Comparison of ENCODE assay signal across 13 cellular contexts in the genomic region with DNA sequence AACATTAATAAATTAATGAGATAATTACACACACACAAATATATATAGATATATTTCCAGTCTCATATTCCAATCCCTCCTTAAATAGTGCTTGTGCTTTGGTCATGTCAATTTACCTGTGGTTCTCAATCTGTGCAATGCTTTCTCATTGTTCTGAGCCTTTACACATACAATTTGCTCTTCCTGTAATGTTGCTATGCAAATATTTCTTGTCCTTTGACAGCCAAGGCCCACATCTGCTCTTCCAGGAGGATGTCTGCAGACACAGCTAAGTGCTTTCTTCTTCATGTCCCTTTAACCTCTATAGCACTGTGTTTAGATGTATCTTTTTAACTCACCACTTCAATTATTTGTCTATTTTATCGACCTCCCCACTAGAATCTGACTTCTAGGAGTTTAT.
DNase-seq lines count a peak whose midpoint lies in the region; ATAC-seq and TF ChIP-seq lines count a peak whose summit lies in the region.
"Had no signal": no experiment of that assay in that cellular context is flagged by ENCODE, and none has a peak within 500 bp of the region (broad histone marks: within the 10 kb centered on the region; RNA-seq: fewer than 3 reads in every experiment).

No MANE protein-coding gene starts in this region.

- no peaks in the 10 kb centered on the region for H3K4me1 Mint-ChIP-seq in nephron progenitor cell
- H3K4me1 Mint-ChIP-seq: CD8-positive, alpha-beta memory T cell had no signal

- no peak overlapping the region for H3K4me3 Mint-ChIP-seq in nephron progenitor cell
- H3K4me3 Mint-ChIP-seq: CD8-positive, alpha-beta memory T cell had no signal

- no peaks in the 10 kb centered on the region for H3K9me3 Mint-ChIP-seq in nephron progenitor cell
- H3K9me3 Mint-ChIP-seq: CD8-positive, alpha-beta memory T cell had no signal

- DNase-seq in NCI-H2081 (lab: John Stamatoyannopoulos, UW), result peak; percentile 17 to 46
- DNase-seq in NCI-H2081 treated with DMSO at 0.1 percent for 48 hours (lab: John Stamatoyannopoulos, UW), result no peak
- DNase-seq in dermis blood vessel endothelial cell, result peak; percentile 17
- DNase-seq in NCI-H2107 treated with DMSO at 0.1 percent for 48 hours (lab: John Stamatoyannopoulos, UW; ENCODE audit: unreplicated experiment), result no peak
- no peak for DNase-seq in nephron progenitor cell
- DNase-seq: CD8-positive, alpha-beta memory T cell; cerebellar nuclear complex; heart left ventricle; NCI-H1436 treated with DMSO at 0.1 percent for 48 hours had no signal

- TF ChIP-seq CTCF in nephron progenitor cell (IDR thresholded peaks at IDR 0.05), result no peak

- ATAC-seq in GM21825 (IDR thresholded peaks at IDR 0.05; ENCODE audit: unreplicated experiment), result peak; percentile 78
- ATAC-seq in HG03354 (IDR thresholded peaks at IDR 0.05; ENCODE audit: poor library complexity, severe bottlenecking, unreplicated experiment), result peak; percentile 77
- ATAC-seq in GM21360 (IDR thresholded peaks at IDR 0.05; ENCODE audit: unreplicated experiment), result no peak
- ATAC-seq: heart left ventricle had no signal

- H3K27me3 Mint-ChIP-seq in nephron progenitor cell (ENCODE audit: low read depth, poor library complexity), result peaks cover 3% of the 10 kb centered on the region

- no peaks in the 10 kb centered on the region for H3K36me3 Mint-ChIP-seq in nephron progenitor cell (ENCODE audit: low read depth)
- H3K36me3 Mint-ChIP-seq: CD8-positive, alpha-beta memory T cell had no signal

- H3K27ac Mint-ChIP-seq in nephron progenitor cell, result no peak overlapping the region
- H3K27ac Mint-ChIP-seq: CD8-positive, alpha-beta memory T cell; progenitor cell of endocrine pancreas had no signal

Comparison
In these comparisons a context has a peak if more than half of its experiments do, and no peak if none do; other contexts are left out.
1. DNase-seq: peak in NCI-H2081 (2 of 2) and dermis blood vessel endothelial cell (single experiment); none in NCI-H2081 treated with DMSO at 0.1 percent for 48 hours (single experiment), NCI-H2107 treated with DMSO at 0.1 percent for 48 hours (single experiment) and nephron progenitor cell (single experiment).